Comparison of ENCODE assay signal across 32 cellular contexts in genomic region chr7:30260246-30260768, GRCh38.
"Had no signal": no experiment of that assay in that cellular context is flagged by ENCODE, and none has a peak within 500 bp of the region (broad histone marks: within the 10 kb centered on the region; RNA-seq: fewer than 3 reads in every experiment).

No MANE protein-coding gene starts in this region.

- H3K4me3 Mint-ChIP-seq: activated CD4-positive, alpha-beta memory T cell treated with anti-CD3 and anti-CD28 coated beads for 36 hours; activated CD4-positive, alpha-beta T cell treated with anti-CD3 and anti-CD28 coated beads for 36 hours; activated naive CD4-positive, alpha-beta T cell treated with anti-CD3 and anti-CD28 coated beads for 36 hours; activated T-cell treated with anti-CD3 and anti-CD28 coated beads, Interleukin-2, amount 50 U/mL, for 4 hours; activated T-helper 1 cell treated with anti-CD3 and anti-CD28 coated beads, Interleukin-12 subunit alpha, Interleukin-12 subunit beta, Interleukin-2, Interleukin-4 antibody, amounts not matched to agents 30 ng/mL and 10 ng/mL and 1 ng/mL, durations not matched to agents 14 hours and 24 hours and 36 hours; WTC11 had no signal

- H3K27me3 ChIP-seq: adrenal gland, body of pancreas had no signal

- ATAC-seq: activated CD4-positive, alpha-beta T cell treated with anti-CD3 and anti-CD28 coated beads for 36 hours; activated CD4-positive, CD25-positive, alpha-beta regulatory T cell treated with anti-CD3 and anti-CD28 coated beads, Interleukin-2, amount 50 U/mL, for 24 hours; activated naive CD4-positive, alpha-beta T cell treated with anti-CD3 and anti-CD28 coated beads, Interleukin-2, amount 50 U/mL, for 72 hours; activated T-cell treated with anti-CD3 and anti-CD28 coated beads, Interleukin-2, amount 50 U/mL, for 4 hours; body of pancreas; Panc1; SK-N-SH treated with all-trans-retinoic acid at 6 μM for 48 hours; WTC11 had no signal

- DNase-seq: activated CD4-positive, alpha-beta memory T cell treated with anti-CD3 and anti-CD28 coated beads for 36 hours; activated CD4-positive, alpha-beta T cell treated with anti-CD3 and anti-CD28 coated beads for 36 hours; activated CD4-positive, alpha-beta T cell treated with anti-CD3 and anti-CD28 coated beads, Interleukin-2, amount 50 U/mL, for 1 hour; activated CD8-positive, alpha-beta memory T cell treated with anti-CD3 and anti-CD28 coated beads, Interleukin-2, amount 50 U/mL, for 4 hours; activated gamma-delta T cell treated with Interleukin-2 at 50 U/mL for 16 hours; activated naive CD4-positive, alpha-beta T cell treated with anti-CD3 and anti-CD28 coated beads for 36 hours; activated T-cell treated with anti-CD3 and anti-CD28 coated beads for 4 hours; activated T-cell treated with anti-CD3 and anti-CD28 coated beads, Interleukin-2, amount 50 U/mL, for 4 hours; adrenal gland; body of pancreas; central memory CD4-positive, alpha-beta T cell; Kasumi-1; KG1; MM.1S; MV-4-11; NCI-H1092; NCI-H1436 treated with DMSO at 0.1 percent for 48 hours; NCI-H1694 treated with DMSO at 0.1 percent for 48 hours; NCI-H2029 treated with DMSO at 0.1 percent for 48 hours; NCI-H2107; NCI-H226; NCI-H446 treated with DMSO at 0.1 percent for 48 hours; NCI-H526; NCI-H774; SHP77 treated with DMSO at 0.1 percent for 48 hours; SW 1271 had no signal

- H3K36me3 ChIP-seq: adrenal gland had no signal

- H3K4me1 Mint-ChIP-seq: activated CD4-positive, alpha-beta T cell treated with anti-CD3 and anti-CD28 coated beads for 36 hours had no signal

- H3K9me3 ChIP-seq: adrenal gland, body of pancreas had no signal

- H3K9me3 Mint-ChIP-seq: activated CD4-positive, alpha-beta memory T cell treated with anti-CD3 and anti-CD28 coated beads for 36 hours; activated naive CD4-positive, alpha-beta T cell treated with anti-CD3 and anti-CD28 coated beads for 36 hours; activated naive CD4-positive, alpha-beta T cell treated with anti-CD3 and anti-CD28 coated beads, Interleukin-2, amount 50 U/mL, for 72 hours; activated T-cell treated with anti-CD3 and anti-CD28 coated beads, Interleukin-2, amount 50 U/mL, for 4 hours; activated T-helper 1 cell treated with anti-CD3 and anti-CD28 coated beads, Interleukin-12 subunit alpha, Interleukin-12 subunit beta, Interleukin-2, Interleukin-4 antibody, amounts not matched to agents 30 ng/mL and 10 ng/mL and 1 ng/mL, durations not matched to agents 14 hours and 24 hours and 36 hours; WTC11 had no signal

- H3K27ac Mint-ChIP-seq: activated CD4-positive, alpha-beta memory T cell treated with anti-CD3 and anti-CD28 coated beads for 36 hours; activated CD4-positive, alpha-beta T cell treated with anti-CD3 and anti-CD28 coated beads for 36 hours; activated naive CD4-positive, alpha-beta T cell treated with anti-CD3 and anti-CD28 coated beads for 36 hours; activated naive CD4-positive, alpha-beta T cell treated with anti-CD3 and anti-CD28 coated beads, Interleukin-2, amount 50 U/mL, for 72 hours; activated T-helper 1 cell treated with anti-CD3 and anti-CD28 coated beads, Interleukin-12 subunit alpha, Interleukin-12 subunit beta, Interleukin-2, Interleukin-4 antibody, amounts not matched to agents 30 ng/mL and 10 ng/mL and 1 ng/mL, durations not matched to agents 14 hours and 24 hours and 36 hours; WTC11 had no signal

- H3K27me3 Mint-ChIP-seq: activated CD4-positive, alpha-beta memory T cell treated with anti-CD3 and anti-CD28 coated beads for 36 hours; activated CD4-positive, alpha-beta T cell treated with anti-CD3 and anti-CD28 coated beads for 36 hours had no signal

- H3K27ac ChIP-seq: adrenal gland, body of pancreas had no signal

- H3K4me3 ChIP-seq: adrenal gland, body of pancreas had no signal

- H3K36me3 Mint-ChIP-seq: activated CD4-positive, alpha-beta memory T cell treated with anti-CD3 and anti-CD28 coated beads for 36 hours; activated naive CD4-positive, alpha-beta T cell treated with anti-CD3 and anti-CD28 coated beads, Interleukin-2, amount 50 U/mL, for 72 hours; WTC11 had no signal
